Comparison of ENCODE assay signal across 30 cellular contexts in genomic region chr17:45119964-45120363, GRCh38.
"Had no signal": no experiment of that assay in that cellular context is flagged by ENCODE, and none has a peak within 500 bp of the region (broad histone marks: within the 10 kb centered on the region; RNA-seq: fewer than 3 reads in every experiment).

No MANE protein-coding gene starts in this region.

- H3K27ac Mint-ChIP-seq: activated B cell treated with CpG ODN at 0.5 μM for 24 hours; activated CD4-positive, alpha-beta memory T cell treated with anti-CD3 and anti-CD28 coated beads for 36 hours; activated CD8-positive, alpha-beta memory T cell treated with anti-CD3 and anti-CD28 coated beads, Interleukin-2, amount 10 ng/mL, durations not matched to agents 7 days and 5 days; activated CD8-positive, alpha-beta T cell treated with anti-CD3 and anti-CD28 coated beads, Interleukin-2, amount 10 ng/mL, durations not matched to agents 7 days and 5 days; activated naive CD4-positive, alpha-beta T cell treated with anti-CD3 and anti-CD28 coated beads for 36 hours; activated naive CD4-positive, alpha-beta T cell treated with anti-CD3 and anti-CD28 coated beads, Interleukin-2, amount 50 U/mL, for 24 hours; activated naive CD8-positive, alpha-beta T cell treated with anti-CD3 and anti-CD28 coated beads for 36 hours; activated naive CD8-positive, alpha-beta T cell treated with anti-CD3 and anti-CD28 coated beads, Interleukin-2, amount 50 U/mL, for 24 hours; activated T-helper 1 cell treated with anti-CD3 and anti-CD28 coated beads, Interleukin-12 subunit alpha, Interleukin-12 subunit beta, Interleukin-2, Interleukin-4 antibody, amounts not matched to agents 30 ng/mL and 10 ng/mL and 1 ng/mL, durations not matched to agents 14 hours and 24 hours and 36 hours; activated T-helper 2 cell treated with anti-CD3 and anti-CD28 coated beads, Interferon-gamma antibody, Interleukin-2, Interleukin-4, amounts not matched to agents 10 μg/mL and 5 μg/mL and 100 μg/mL, durations not matched to agents 14 hours and 24 hours and 36 hours had no signal

- H3K4me3 Mint-ChIP-seq: activated B cell treated with CpG ODN at 0.5 μM for 24 hours; activated CD4-positive, alpha-beta memory T cell treated with anti-CD3 and anti-CD28 coated beads for 36 hours; activated CD8-positive, alpha-beta memory T cell treated with anti-CD3 and anti-CD28 coated beads, Interleukin-2, amount 10 ng/mL, durations not matched to agents 7 days and 5 days; activated CD8-positive, alpha-beta T cell treated with anti-CD3 and anti-CD28 coated beads, Interleukin-2, amount 10 ng/mL, durations not matched to agents 7 days and 5 days; activated naive CD4-positive, alpha-beta T cell treated with anti-CD3 and anti-CD28 coated beads for 36 hours; activated naive CD4-positive, alpha-beta T cell treated with anti-CD3 and anti-CD28 coated beads, Interleukin-2, amount 50 U/mL, for 24 hours; activated naive CD8-positive, alpha-beta T cell treated with anti-CD3 and anti-CD28 coated beads for 36 hours; activated naive CD8-positive, alpha-beta T cell treated with anti-CD3 and anti-CD28 coated beads, Interleukin-2, amount 50 U/mL, for 24 hours; activated T-helper 1 cell treated with anti-CD3 and anti-CD28 coated beads, Interleukin-12 subunit alpha, Interleukin-12 subunit beta, Interleukin-2, Interleukin-4 antibody, amounts not matched to agents 30 ng/mL and 10 ng/mL and 1 ng/mL, durations not matched to agents 14 hours and 24 hours and 36 hours had no signal

- H3K27me3 ChIP-seq: adrenal gland, body of pancreas, esophagus squamous epithelium, foreskin keratinocyte, gastrocnemius medialis, heart left ventricle had no signal

- H3K36me3 Mint-ChIP-seq: activated CD4-positive, alpha-beta memory T cell treated with anti-CD3 and anti-CD28 coated beads for 36 hours; activated CD8-positive, alpha-beta memory T cell treated with anti-CD3 and anti-CD28 coated beads, Interleukin-2, amount 10 ng/mL, durations not matched to agents 7 days and 5 days; activated naive CD4-positive, alpha-beta T cell treated with anti-CD3 and anti-CD28 coated beads, Interleukin-2, amount 50 U/mL, for 24 hours; activated naive CD8-positive, alpha-beta T cell treated with anti-CD3 and anti-CD28 coated beads for 36 hours had no signal

- H3K4me3 ChIP-seq: adrenal gland, body of pancreas, esophagus squamous epithelium, gastrocnemius medialis, heart left ventricle had no signal

- ATAC-seq: activated CD4-positive, CD25-positive, alpha-beta regulatory T cell treated with anti-CD3 and anti-CD28 coated beads, Interleukin-2, amount 50 U/mL, for 24 hours; activated CD8-positive, alpha-beta memory T cell treated with anti-CD3 and anti-CD28 coated beads, Interleukin-2, amount 10 ng/mL, durations not matched to agents 7 days and 5 days; activated CD8-positive, alpha-beta T cell treated with anti-CD3 and anti-CD28 coated beads, Interleukin-2, amount 10 ng/mL, durations not matched to agents 7 days and 5 days; activated naive CD8-positive, alpha-beta T cell treated with anti-CD3 and anti-CD28 coated beads, Interleukin-2, amount 50 U/mL, for 24 hours; body of pancreas; foreskin keratinocyte; gastrocnemius medialis; heart left ventricle had no signal

- H3K27ac ChIP-seq: adrenal gland, body of pancreas, epithelial cell of prostate, esophagus squamous epithelium, foreskin keratinocyte, gastrocnemius medialis, heart left ventricle, WERI-Rb-1 had no signal

- H3K9me3 ChIP-seq: adrenal gland, body of pancreas, esophagus squamous epithelium, gastrocnemius medialis, heart left ventricle had no signal

- H3K27me3 Mint-ChIP-seq: activated naive CD4-positive, alpha-beta T cell treated with anti-CD3 and anti-CD28 coated beads, Interleukin-2, amount 50 U/mL, for 24 hours had no signal

- H3K9me3 Mint-ChIP-seq: activated B cell treated with CpG ODN at 0.5 μM for 24 hours; activated CD4-positive, alpha-beta memory T cell treated with anti-CD3 and anti-CD28 coated beads for 36 hours; activated naive CD4-positive, alpha-beta T cell treated with anti-CD3 and anti-CD28 coated beads for 36 hours; activated naive CD4-positive, alpha-beta T cell treated with anti-CD3 and anti-CD28 coated beads, Interleukin-2, amount 50 U/mL, for 24 hours; activated naive CD8-positive, alpha-beta T cell treated with anti-CD3 and anti-CD28 coated beads for 36 hours; activated naive CD8-positive, alpha-beta T cell treated with anti-CD3 and anti-CD28 coated beads, Interleukin-2, amount 50 U/mL, for 24 hours; activated T-helper 1 cell treated with anti-CD3 and anti-CD28 coated beads, Interleukin-12 subunit alpha, Interleukin-12 subunit beta, Interleukin-2, Interleukin-4 antibody, amounts not matched to agents 30 ng/mL and 10 ng/mL and 1 ng/mL, durations not matched to agents 14 hours and 24 hours and 36 hours; activated T-helper 2 cell treated with anti-CD3 and anti-CD28 coated beads, Interferon-gamma antibody, Interleukin-2, Interleukin-4, amounts not matched to agents 10 μg/mL and 5 μg/mL and 100 μg/mL, durations not matched to agents 14 hours and 24 hours and 36 hours had no signal

- H3K4me1 ChIP-seq: body of pancreas had no signal

- DNase-seq: activated B cell treated with CpG ODN at 0.5 μM for 24 hours; activated CD4-positive, alpha-beta memory T cell treated with anti-CD3 and anti-CD28 coated beads for 36 hours; activated CD4-positive, alpha-beta T cell treated with anti-CD3 and anti-CD28 coated beads for 48 hours; activated CD8-positive, alpha-beta memory T cell treated with anti-CD3 and anti-CD28 coated beads, Interleukin-2, amount 10 ng/mL, durations not matched to agents 7 days and 5 days; activated CD8-positive, alpha-beta memory T cell treated with anti-CD3 and anti-CD28 coated beads, Interleukin-2, amount 50 U/mL, for 4 hours; activated CD8-positive, alpha-beta T cell treated with anti-CD3 and anti-CD28 coated beads, Interleukin-2, amount 10 ng/mL, durations not matched to agents 7 days and 5 days; activated effector memory CD4-positive, alpha-beta T cell treated with anti-CD3 and anti-CD28 coated beads, Interleukin-2, amount 50 U/mL, for 16 hours; activated naive CD4-positive, alpha-beta T cell treated with anti-CD3 and anti-CD28 coated beads for 36 hours; activated naive CD8-positive, alpha-beta T cell treated with anti-CD3 and anti-CD28 coated beads for 36 hours; activated naive CD8-positive, alpha-beta T cell treated with anti-CD3 and anti-CD28 coated beads, Interleukin-2, amount 50 U/mL, for 24 hours; activated T-cell treated with anti-CD3 and anti-CD28 coated beads, Interleukin-2, amount 50 U/mL, for 1 hour; activated T-cell treated with anti-CD3 and anti-CD28 coated beads, Interleukin-2, amount 50 U/mL, for 48 hours; adrenal gland; amygdala; aorta; body of pancreas; caudate nucleus; effector CD8-positive, alpha-beta T cell; esophagus squamous epithelium; foreskin keratinocyte; gastrocnemius medialis; glutamatergic neuron; heart left ventricle; T-helper 2 cell; WERI-Rb-1 had no signal

- H3K4me1 Mint-ChIP-seq: activated naive CD4-positive, alpha-beta T cell treated with anti-CD3 and anti-CD28 coated beads, Interleukin-2, amount 50 U/mL, for 24 hours; activated naive CD8-positive, alpha-beta T cell treated with anti-CD3 and anti-CD28 coated beads for 36 hours had no signal
